ENCODE assay signal across 8 cellular contexts in the genomic region with DNA sequence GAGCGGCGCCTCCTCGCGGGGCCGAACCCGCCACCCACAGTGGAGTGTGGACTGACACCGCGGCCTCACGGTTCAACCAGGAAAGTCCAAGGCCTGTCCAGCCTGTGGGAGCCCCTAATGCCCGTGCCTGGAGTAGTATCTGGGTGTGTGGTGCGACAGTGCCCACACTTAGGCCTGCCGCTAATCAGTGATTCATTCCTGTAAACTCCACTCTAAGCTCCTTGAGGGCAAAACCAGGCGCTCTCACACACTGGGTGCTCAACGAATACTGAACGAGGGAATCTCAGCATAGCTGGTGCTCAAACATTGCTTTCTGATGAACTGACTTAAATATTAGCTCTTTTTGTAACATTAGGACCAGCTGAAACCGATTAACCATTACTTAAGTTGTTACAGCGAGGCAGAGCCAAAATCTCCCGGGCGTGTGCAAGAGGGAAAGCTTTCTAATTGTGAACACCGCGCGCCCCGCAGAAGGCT. TPM values are rescaled to one million over a fixed set of nuclear protein-coding genes. Genes with fewer than 3 reads are reported as not detected.
DNase-seq lines count a peak whose midpoint lies in the region; ATAC-seq and TF ChIP-seq lines count a peak whose summit lies in the region.

No MANE protein-coding gene starts in this region.

- no peak for TF ChIP-seq CTCF in adrenal gland (IDR thresholded peaks at IDR 0.05)

- ATAC-seq in activated T-cell treated with anti-CD3 and anti-CD28 coated beads, Interleukin-2, amount 50 U/mL, for 4 hours, result peak in 1 of 2 donors; percentile 8
- peak; percentile 9 for ATAC-seq in HG03439 (IDR thresholded peaks at IDR 0.05; ENCODE audit: unreplicated experiment)
- ATAC-seq in GM18867 (IDR thresholded peaks at IDR 0.05; ENCODE audit: unreplicated experiment), result no peak

- H3K4me1 Mint-ChIP-seq in activated T-cell treated with anti-CD3 and anti-CD28 coated beads, Interleukin-2, amount 50 U/mL, for 4 hours (ENCODE audit: low read depth), result peaks cover 26% of the 10 kb centered on the region

- H3K4me1 ChIP-seq in adrenal gland (replicated peaks in 1 of 2) (peaks cover 5 to 6% of the 10 kb centered on the region in 2 donors), iPS-15b (ENCODE audit: control insufficient read depth, insufficient read depth, low read length) (peaks cover 3% of the 10 kb centered on the region), skeletal muscle tissue (ENCODE audit: control insufficient read depth in 3 of 3, insufficient read depth in 3 of 3, low read length in 3 of 3) (peaks cover 10 to 26% (median 11%) of the 10 kb centered on the region in 3 donors)

- peaks cover 60% of the 10 kb centered on the region for H3K27me3 Mint-ChIP-seq in activated T-cell treated with anti-CD3 and anti-CD28 coated beads, Interleukin-2, amount 50 U/mL, for 4 hours (ENCODE audit: low read depth)

- H3K36me3 ChIP-seq in adrenal gland (replicated peaks in 1 of 2) (no peaks in the 10 kb centered on the region), iPS-15b (ENCODE audit: control insufficient read depth, insufficient read depth, low read length) (no peaks in the 10 kb centered on the region), skeletal muscle tissue (ENCODE audit: control insufficient read depth in 3 of 3, insufficient read depth in 3 of 3, low read length in 3 of 3) (no peaks in the 10 kb centered on the region)

- H3K27me3 ChIP-seq in adrenal gland (no peaks in the 10 kb centered on the region), iPS-15b (ENCODE audit: control insufficient read depth, insufficient read depth, low read length) (peaks cover 52% of the 10 kb centered on the region), skeletal muscle tissue (ENCODE audit: control insufficient read depth in 3 of 3, insufficient read depth in 3 of 3, low read length in 3 of 3) (peaks cover 0 to 3% (median 0%) of the 10 kb centered on the region in 3 donors)

- H3K27ac ChIP-seq in adrenal gland (peak overlapping the region in 4 of 5 donors; percentile 44 to 84 (median 68)), skeletal muscle tissue (ENCODE audit: low read depth, low read length) (peak overlapping the region; percentile 87)

- no peak for DNase-seq in activated T-cell treated with anti-CD3 and anti-CD28 coated beads, Interleukin-2, amount 50 U/mL, for 4 hours
- no peak for DNase-seq in activated T-cell treated with anti-CD3 and anti-CD28 coated beads, Interleukin-2, amount 50 U/mL, for 1 hour
- DNase-seq in adrenal gland (no peak), cerebellar cortex (ENCODE audit: low spot score) (no peak)

- H3K9ac ChIP-seq in iPS-15b (ENCODE audit: low read depth, low read length) (peak overlapping the region; percentile 49), skeletal muscle tissue (ENCODE audit: low read depth in 1 of 3, low read length in 3 of 3) (peak overlapping the region; percentile 85 to 90 (median 88))

- intact Hi-C loops in adrenal gland (cut with DNase I), result no loop called here

- H3K4me3 ChIP-seq in adrenal gland, result peak overlapping the region in 2 of 4 donors; percentile 52 to 73
- peak overlapping the region; percentile 74 for H3K4me3 ChIP-seq in iPS-15b (ENCODE audit: low read depth, low read length)
- peak overlapping the region; percentile 72 to 81 (median 78) for H3K4me3 ChIP-seq in skeletal muscle tissue (ENCODE audit: low read length in 3 of 3)

- H3K9me3 Mint-ChIP-seq in activated T-cell treated with anti-CD3 and anti-CD28 coated beads, Interleukin-2, amount 50 U/mL, for 4 hours, result no peaks in the 10 kb centered on the region

- peak overlapping the region; percentile 63 for H3K4me3 Mint-ChIP-seq in activated T-cell treated with anti-CD3 and anti-CD28 coated beads, Interleukin-2, amount 50 U/mL, for 4 hours

- H3K9me3 ChIP-seq in adrenal gland (replicated peaks in 1 of 3), result no peaks in the 10 kb centered on the region
- no peaks in the 10 kb centered on the region for H3K9me3 ChIP-seq in iPS-15b (ENCODE audit: control insufficient read depth, insufficient read depth, low read length)
- H3K9me3 ChIP-seq in skeletal muscle tissue (ENCODE audit: control insufficient read depth in 3 of 3, low read length in 3 of 3), result no peaks in the 10 kb centered on the region

- 34 to 63% (median 38%) methylated on average over 15 to 23 of the region's 23 CpGs for WGBS in adrenal gland, 4 donors

- no peaks in the 10 kb centered on the region for H3K36me3 Mint-ChIP-seq in activated T-cell treated with anti-CD3 and anti-CD28 coated beads, Interleukin-2, amount 50 U/mL, for 4 hours (ENCODE audit: insufficient read depth)

- TF ChIP-seq POLR2A in adrenal gland (IDR thresholded peaks at IDR 0.05), result no peak

RNA-seq across cellular contexts. Expression of gene GSDME, which starts 0.6 kb away (rescaled TPM):
- 1 to 10 TPM; 1.8 to 4.3 (median 3.1) TPM for total RNA-seq in activated T-cell treated with anti-CD3 and anti-CD28 coated beads, Interleukin-2, amount 50 U/mL, for 4 hours
- total RNA-seq in adrenal gland, result 10 to 100 TPM in 1 of 8 donors, 1 to 10 TPM in 7; 2.6 to 10.3 (median 6.3) TPM
- 1 to 10 TPM; 4.3 to 6.8 (median 5.7) TPM for polyA plus RNA-seq in adrenal gland
- 11.0 TPM for total RNA-seq in skeletal muscle tissue
